Comparison of ENCODE assay signal across 1 cellular context in genomic region chr10:116005301-116005700, GRCh38.
A peak's percentile ranks its signal among the peaks of the same experiment; 100 is the strongest.
TF ChIP-seq lines count a peak whose summit lies in the region.

No MANE protein-coding gene starts in this region.

TF ChIP-seq in liver, 16 proteins besides CTCF, POLR2A, EP300 and RAD21 (continued from another document):
- TF ChIP-seq, protein P1, sequence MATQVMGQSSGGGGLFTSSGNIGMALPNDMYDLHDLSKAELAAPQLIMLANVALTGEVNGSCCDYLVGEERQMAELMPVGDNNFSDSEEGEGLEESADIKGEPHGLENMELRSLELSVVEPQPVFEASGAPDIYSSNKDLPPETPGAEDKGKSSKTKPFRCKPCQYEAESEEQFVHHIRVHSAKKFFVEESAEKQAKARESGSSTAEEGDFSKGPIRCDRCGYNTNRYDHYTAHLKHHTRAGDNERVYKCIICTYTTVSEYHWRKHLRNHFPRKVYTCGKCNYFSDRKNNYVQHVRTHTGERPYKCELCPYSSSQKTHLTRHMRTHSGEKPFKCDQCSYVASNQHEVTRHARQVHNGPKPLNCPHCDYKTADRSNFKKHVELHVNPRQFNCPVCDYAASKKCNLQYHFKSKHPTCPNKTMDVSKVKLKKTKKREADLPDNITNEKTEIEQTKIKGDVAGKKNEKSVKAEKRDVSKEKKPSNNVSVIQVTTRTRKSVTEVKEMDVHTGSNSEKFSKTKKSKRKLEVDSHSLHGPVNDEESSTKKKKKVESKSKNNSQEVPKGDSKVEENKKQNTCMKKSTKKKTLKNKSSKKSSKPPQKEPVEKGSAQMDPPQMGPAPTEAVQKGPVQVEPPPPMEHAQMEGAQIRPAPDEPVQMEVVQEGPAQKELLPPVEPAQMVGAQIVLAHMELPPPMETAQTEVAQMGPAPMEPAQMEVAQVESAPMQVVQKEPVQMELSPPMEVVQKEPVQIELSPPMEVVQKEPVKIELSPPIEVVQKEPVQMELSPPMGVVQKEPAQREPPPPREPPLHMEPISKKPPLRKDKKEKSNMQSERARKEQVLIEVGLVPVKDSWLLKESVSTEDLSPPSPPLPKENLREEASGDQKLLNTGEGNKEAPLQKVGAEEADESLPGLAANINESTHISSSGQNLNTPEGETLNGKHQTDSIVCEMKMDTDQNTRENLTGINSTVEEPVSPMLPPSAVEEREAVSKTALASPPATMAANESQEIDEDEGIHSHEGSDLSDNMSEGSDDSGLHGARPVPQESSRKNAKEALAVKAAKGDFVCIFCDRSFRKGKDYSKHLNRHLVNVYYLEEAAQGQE (IDR thresholded peaks at IDR 0.05): peak; percentile 57
- TF ChIP-seq FOXA2 (IDR thresholded peaks at IDR 0.05): peak; percentile 66
- TF ChIP-seq EGR1 (IDR thresholded peaks at IDR 0.05; ENCODE audit: low read depth in 2 of 2): peak in 1 of 2 donors; percentile 15
- no peak for TF ChIP-seq NR2F2 (IDR thresholded peaks at IDR 0.05)
- no peak for TF ChIP-seq TAF1 (conservative IDR thresholded peaks at IDR 0.05)
- TF ChIP-seq YY1 (IDR thresholded peaks at IDR 0.05): peak; percentile 63
- peak; percentile 31 for TF ChIP-seq HNF4G (IDR thresholded peaks at IDR 0.05)
- peak in 1 of 2 donors; percentile 71 for TF ChIP-seq JUND (IDR thresholded peaks at IDR 0.05)
- no peak for TF ChIP-seq GABPA (IDR thresholded peaks at IDR 0.05 in 1 of 2, conservative IDR thresholded peaks at IDR 0.05 in 1 of 2)
- peak; percentile 19 for TF ChIP-seq ATF3 (IDR thresholded peaks at IDR 0.05)
- TF ChIP-seq, protein P2, sequence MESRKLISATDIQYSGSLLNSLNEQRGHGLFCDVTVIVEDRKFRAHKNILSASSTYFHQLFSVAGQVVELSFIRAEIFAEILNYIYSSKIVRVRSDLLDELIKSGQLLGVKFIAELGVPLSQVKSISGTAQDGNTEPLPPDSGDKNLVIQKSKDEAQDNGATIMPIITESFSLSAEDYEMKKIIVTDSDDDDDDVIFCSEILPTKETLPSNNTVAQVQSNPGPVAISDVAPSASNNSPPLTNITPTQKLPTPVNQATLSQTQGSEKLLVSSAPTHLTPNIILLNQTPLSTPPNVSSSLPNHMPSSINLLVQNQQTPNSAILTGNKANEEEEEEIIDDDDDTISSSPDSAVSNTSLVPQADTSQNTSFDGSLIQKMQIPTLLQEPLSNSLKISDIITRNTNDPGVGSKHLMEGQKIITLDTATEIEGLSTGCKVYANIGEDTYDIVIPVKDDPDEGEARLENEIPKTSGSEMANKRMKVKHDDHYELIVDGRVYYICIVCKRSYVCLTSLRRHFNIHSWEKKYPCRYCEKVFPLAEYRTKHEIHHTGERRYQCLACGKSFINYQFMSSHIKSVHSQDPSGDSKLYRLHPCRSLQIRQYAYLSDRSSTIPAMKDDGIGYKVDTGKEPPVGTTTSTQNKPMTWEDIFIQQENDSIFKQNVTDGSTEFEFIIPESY (IDR thresholded peaks at IDR 0.05): peak; percentile 51
- TF ChIP-seq SP1 (IDR thresholded peaks at IDR 0.05): peak; percentile 93
- peak; percentile 84 to 89 for TF ChIP-seq RXRA (IDR thresholded peaks at IDR 0.05)
